In the genomic region with DNA sequence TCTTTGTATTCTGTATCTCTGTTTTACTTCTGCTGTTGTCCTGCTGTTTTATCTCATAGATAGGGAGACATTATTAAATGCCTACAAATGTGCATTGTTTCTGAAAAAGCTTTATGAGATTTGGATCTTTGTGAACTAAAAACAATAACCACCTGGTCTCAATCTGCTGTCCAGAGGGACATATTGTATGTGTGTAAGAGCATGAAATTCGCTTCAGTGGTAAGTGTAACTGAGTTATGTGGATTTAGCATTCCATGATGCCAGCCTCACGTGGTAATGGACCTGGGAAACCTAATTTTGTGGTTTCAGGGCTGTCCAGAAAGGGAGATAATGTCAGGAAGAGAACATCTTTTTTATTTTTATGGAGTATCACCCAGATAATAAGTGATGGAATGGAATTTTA, we compare ENCODE assay signal across 31 cellular contexts.
A peak's percentile ranks its signal among the peaks of the same experiment; 100 is the strongest.
DNase-seq lines count a peak whose midpoint lies in the region; ATAC-seq and TF ChIP-seq lines count a peak whose summit lies in the region.
"Had no signal": no experiment of that assay in that cellular context is flagged by ENCODE, and none has a peak within 500 bp of the region (broad histone marks: within the 10 kb centered on the region; RNA-seq: fewer than 3 reads in every experiment).

No MANE protein-coding gene starts in this region.

- no peak overlapping the region for H4K91ac ChIP-seq in IMR-90 (ENCODE audit: insufficient read depth, low read depth, low read length)

- H2AK5ac ChIP-seq in IMR-90 (ENCODE audit: low read depth, low read length): no peak overlapping the region

- H2BK5ac ChIP-seq in IMR-90 (ENCODE audit: low read depth, low read length, poor library complexity, severe bottlenecking): no peak overlapping the region

- peaks cover 10% of the 10 kb centered on the region for H3K9me1 ChIP-seq in IMR-90 (ENCODE audit: insufficient read depth, low read length)

- CTCF ChIA-PET in IMR-90 (lab: Yijun Ruan, JAX) (no interaction called here), WTC11 (lab: Charles Lee) (interaction anchor here (1.1 kb wide), 1 partner anchor 308 kb away, joined by 4 read pairs; no protein-coding TSS in a partner anchor)

- H4K8ac ChIP-seq in IMR-90 (ENCODE audit: low read depth in 2 of 2, low read length in 2 of 2): no peak overlapping the region

- ATAC-seq in IMR-90 (ENCODE audit: low read depth) (no peak), WTC11 (no peak), GM19035 (IDR thresholded peaks at IDR 0.05; ENCODE audit: unreplicated experiment) (no peak), HG02885 (IDR thresholded peaks at IDR 0.05; ENCODE audit: poor library complexity, unreplicated experiment) (no peak)
- ATAC-seq: heart left ventricle, left ventricle myocardium superior, sciatic nerve, T-cell had no signal

- H3K4me1 Mint-ChIP-seq in WTC11: peaks cover 29% of the 10 kb centered on the region

- peak overlapping the region; percentile 34 for H3K27ac Mint-ChIP-seq in WTC11
- H3K27ac Mint-ChIP-seq: activated naive CD8-positive, alpha-beta T cell; progenitor cell of endocrine pancreas had no signal

- H3K27ac ChIP-seq in ACC112 (ENCODE audit: low read depth, low read length) (peak overlapping the region; percentile 84), IMR-90 (ENCODE audit: insufficient read depth, low read length) (no peak overlapping the region), esophagus squamous epithelium (no peak overlapping the region)
- H3K27ac ChIP-seq: C4-2B, cardiac muscle cell, colonic mucosa, epithelial cell of prostate, thyroid gland, vagina had no signal

- H2BK15ac ChIP-seq in IMR-90 (ENCODE audit: low read depth, low read length): no peak overlapping the region

- peak overlapping the region; percentile 56; the same call in 1 of the 2 replicates for H3K4ac ChIP-seq in IMR-90 (ENCODE audit: low read depth, low read length)

- no peaks in the 10 kb centered on the region for H3K27me3 Mint-ChIP-seq in WTC11 (ENCODE audit: low read depth)
- H3K27me3 Mint-ChIP-seq: activated naive CD8-positive, alpha-beta T cell; progenitor cell of endocrine pancreas; T-cell had no signal

- no peak overlapping the region for H3K18ac ChIP-seq in IMR-90 (ENCODE audit: low read depth, low read length)

- intact Hi-C loops in IMR-90 (cut with micrococcal nuclease) (loop anchor here (5.0 kb wide), 1 partner anchor 117 kb away; no protein-coding TSS in a partner anchor), esophagus squamous epithelium (cut with DNase I) (no loop called here)

- no peak overlapping the region for H2AFZ ChIP-seq in ACC112 (ENCODE audit: low read length, unreplicated experiment)
- H2AFZ ChIP-seq in IMR-90 (replicated peaks; ENCODE audit: low read length, poor library complexity): no peak overlapping the region

- H3K4me1 ChIP-seq in ACC112 (ENCODE audit: control insufficient read depth, insufficient read depth, low read length, unreplicated experiment) (peaks cover 64% of the 10 kb centered on the region), IMR-90 (ENCODE audit: control insufficient read depth, insufficient read depth, low read length) (peaks cover 9% of the 10 kb centered on the region), esophagus squamous epithelium (peaks cover 0 to 16% (median 9%) of the 10 kb centered on the region in 3 donors)
- H3K4me1 ChIP-seq: Caco-2 had no signal

- no peaks in the 10 kb centered on the region for H3K36me3 ChIP-seq in ACC112 (ENCODE audit: insufficient read depth, low read length)
- no peaks in the 10 kb centered on the region for H3K36me3 ChIP-seq in IMR-90 (ENCODE audit: control insufficient read depth, insufficient read depth, low read length)
- H3K36me3 ChIP-seq in esophagus squamous epithelium: peaks cover 0 to 28% (median 0%) of the 10 kb centered on the region in 3 donors
- H3K36me3 ChIP-seq: cardiac muscle cell, colonic mucosa, thyroid gland, vagina had no signal

- in situ Hi-C loops in IMR-90 (cut with MboI; ENCODE audit: low sequenced_read_pairs): no loop called here

- no TSS peak for BruUV-seq in IMR-90 (replicated peaks; lab: Mats Ljungman, UMichigan)

- no peak overlapping the region for H3K56ac ChIP-seq in IMR-90 (ENCODE audit: extremely low read depth, insufficient read depth, low read length)

- TF ChIP-seq POLR2A in IMR-90 (IDR thresholded peaks at IDR 0.05; ENCODE audit: low read depth, low read length) (no peak), esophagus squamous epithelium (IDR thresholded peaks at IDR 0.05) (no peak)

- H2AK9ac ChIP-seq in IMR-90 (replicated peaks; ENCODE audit: low read depth, low read length, poor library complexity): no peak overlapping the region

- TF ChIP-seq CTCF in IMR-90 (conservative IDR thresholded peaks at IDR 0.05; ENCODE audit: low read depth, low read length) (no peak), WTC11 (IDR thresholded peaks at IDR 0.05) (no peak), fibroblast of villous mesenchyme (IDR thresholded peaks at IDR 0.05; ENCODE audit: insufficient read depth, low read depth, low read length) (no peak), esophagus squamous epithelium (IDR thresholded peaks at IDR 0.05) (no peak)

- no CpG with 5 or more reads among the region's 2 CpGs for WGBS in IMR-90 (ENCODE audit: extremely low coverage in 2 of 2, insufficient read length in 1 of 2), 2 experiments
- 95 to 97% methylated on average over 2 of the region's 2 CpGs for WGBS in esophagus squamous epithelium, 2 donors

- no peak overlapping the region for H3K9ac ChIP-seq in IMR-90 (ENCODE audit: low read depth, low read length)

- H4K5ac ChIP-seq in IMR-90 (ENCODE audit: low read depth, low read length): no peak overlapping the region

- H3K79me2 ChIP-seq in ACC112 (ENCODE audit: control insufficient read depth, insufficient read depth, low read length, unreplicated experiment): no peaks in the 10 kb centered on the region

- dilution Hi-C loops in IMR-90 (cut with HindIII; ENCODE audit: low sequenced_read_pairs, unreplicated experiment): no loop called here

- no peak overlapping the region for H3K4me2 ChIP-seq in IMR-90 (ENCODE audit: low read depth, low read length)

- H3K9me3 ChIP-seq in IMR-90 (ENCODE audit: control insufficient read depth, insufficient read depth, low read length) (no peaks in the 10 kb centered on the region), esophagus squamous epithelium (no peaks in the 10 kb centered on the region)
- H3K9me3 ChIP-seq: Caco-2, colonic mucosa, heart left ventricle, thyroid gland, vagina had no signal

- H3K14ac ChIP-seq in IMR-90 (replicated peaks; ENCODE audit: low read depth, low read length): no peak overlapping the region

- peak overlapping the region; percentile 32; the same call in 1 of the 2 replicates for H3K23ac ChIP-seq in IMR-90 (ENCODE audit: low read depth, low read length)

- peaks cover 0 to 3% of the 10 kb centered on the region in 2 experiments; a peak in 1 of 4 replicates for H3K79me1 ChIP-seq in IMR-90 (ENCODE audit: low read depth in 1 of 2, low read length in 2 of 2)

- H3K4me3 ChIP-seq in ACC112 (ENCODE audit: low read depth, low read length): no peak overlapping the region
- H3K4me3 ChIP-seq in IMR-90 (ENCODE audit: insufficient read depth, low read depth, low read length): no peak overlapping the region
- H3K4me3 ChIP-seq in fibroblast of villous mesenchyme (ENCODE audit: low read depth, low read length): no peak overlapping the region
- no peak overlapping the region for H3K4me3 ChIP-seq in esophagus squamous epithelium
- H3K4me3 ChIP-seq: cardiac muscle cell, colonic mucosa, heart left ventricle, thyroid gland, vagina had no signal

- POLR2A ChIA-PET in IMR-90 (lab: Charles Lee; ENCODE audit: unreplicated experiment): no interaction called here
- POLR2A ChIA-PET in WTC11 (lab: Charles Lee): no interaction called here

- DNase-seq in IMR-90: no peak
- DNase-seq in WTC11 (ENCODE audit: low spot score): no peak
- DNase-seq in fibroblast of villous mesenchyme (ENCODE audit: low read depth): peak; percentile 80
- DNase-seq in COLO668 (lab: John Stamatoyannopoulos, UW; ENCODE audit: unreplicated experiment): no peak
- no peak for DNase-seq in esophagus squamous epithelium (lab: John Stamatoyannopoulos, UW)
- DNase-seq: activated CD4-positive, alpha-beta T cell treated with anti-CD3 and anti-CD28 coated beads, Interleukin-2, amount 50 U/mL, for 1 hour; activated CD8-positive, alpha-beta memory T cell treated with anti-CD3 and anti-CD28 coated beads, Interleukin-2, amount 50 U/mL, for 48 hours; aorta; Caco-2; colonic mucosa; DMS53; effector CD4-positive, alpha-beta T cell; H9; heart left ventricle; left ventricle myocardium superior; NCI-H146; NCI-H226; SIG-M5; stimulated activated CD4-positive, alpha-beta T cell treated with anti-CD3 and anti-CD28 coated beads, Interleukin-4, amount 100 ng/mL, for 24 hours; T-cell; thyroid gland had no signal

- H2BK20ac ChIP-seq in IMR-90 (ENCODE audit: low read depth, low read length): no peak overlapping the region

- no peak overlapping the region for H3K4me3 Mint-ChIP-seq in WTC11
- H3K4me3 Mint-ChIP-seq: activated naive CD8-positive, alpha-beta T cell; H9; T-cell had no signal

- no peaks in the 10 kb centered on the region for H3K36me3 Mint-ChIP-seq in WTC11

- H3K27me3 ChIP-seq in ACC112 (ENCODE audit: insufficient read depth, low read length) (no peaks in the 10 kb centered on the region), IMR-90 (ENCODE audit: control insufficient read depth, insufficient read depth, low read length) (no peaks in the 10 kb centered on the region), esophagus squamous epithelium (no peaks in the 10 kb centered on the region)
- H3K27me3 ChIP-seq: cardiac muscle cell, colonic mucosa, heart left ventricle, thyroid gland, vagina had no signal

- H2BK120ac ChIP-seq in IMR-90 (ENCODE audit: low read depth, low read length): no peak overlapping the region

- H3K9me3 Mint-ChIP-seq in WTC11: no peaks in the 10 kb centered on the region
- H3K9me3 Mint-ChIP-seq: H9, T-cell had no signal

- TF ChIP-seq RAD21 in IMR-90 (IDR thresholded peaks at IDR 0.05; ENCODE audit: low read length): no peak

- peaks cover 11% of the 10 kb centered on the region; the same call in 1 of the 2 replicates for H4K20me1 ChIP-seq in IMR-90 (ENCODE audit: insufficient read depth, low read length)

TF ChIP-seq in IMR-90, 13 proteins besides CTCF, POLR2A, EP300 and RAD21 (continues in another document):
- TF ChIP-seq RFX5 (IDR thresholded peaks at IDR 0.05; ENCODE audit: low read depth, low read length) (no peak), FOS (IDR thresholded peaks at IDR 0.05; ENCODE audit: low read depth, low read length) (no peak), BHLHE40 (IDR thresholded peaks at IDR 0.05; ENCODE audit: low read depth, low read length) (no peak), NFE2L2 (IDR thresholded peaks at IDR 0.05; ENCODE audit: low read depth, low read length) (no peak)

TF ChIP-seq in WTC11, 78 proteins besides CTCF, POLR2A, EP300 and RAD21 (continues in another document):
- no peak for TF ChIP-seq SP1 (CRISPR knock-in tag; conservative IDR thresholded peaks at IDR 0.05)
